Comparison of ENCODE assay signal across 11 cellular contexts in the genomic region with DNA sequence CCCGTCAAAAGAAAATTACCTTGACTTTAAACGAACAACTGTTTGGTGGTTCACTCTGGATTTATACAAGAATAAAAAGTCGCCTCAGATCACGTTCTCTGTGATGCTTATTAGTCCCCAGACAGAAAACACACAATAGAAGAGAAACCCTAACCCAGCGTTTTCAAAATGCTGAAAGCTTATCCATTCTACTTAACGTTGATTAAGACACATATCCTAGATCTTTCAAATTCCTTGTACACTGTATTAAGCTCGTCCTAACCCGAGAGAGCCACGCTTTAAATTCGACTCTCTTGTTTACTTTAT. TPM values are rescaled to one million over a fixed set of nuclear protein-coding genes. Genes with fewer than 3 reads are reported as not detected.
DNase-seq lines count a peak whose midpoint lies in the region; ATAC-seq and TF ChIP-seq lines count a peak whose summit lies in the region.
"Had no signal": no experiment of that assay in that cellular context is flagged by ENCODE, and none has a peak within 500 bp of the region (broad histone marks: within the 10 kb centered on the region; RNA-seq: fewer than 3 reads in every experiment).

No MANE protein-coding gene starts in this region.

- TF ChIP-seq CTCF in MM.1S (IDR thresholded peaks at IDR 0.05; ENCODE audit: low read length): no peak

- no peaks in the 10 kb centered on the region for H3K79me2 ChIP-seq in MM.1S (ENCODE audit: low read length)
- no peaks in the 10 kb centered on the region for H3K79me2 ChIP-seq in Karpas-422 (ENCODE audit: low read length)

- CTCF ChIA-PET in activated naive CD4-positive, alpha-beta T cell treated with anti-CD3 and anti-CD28 coated beads, Interleukin-2, amount 10 ng/mL, durations not matched to agents 7 days and 5 days (lab: Charles Lee): no interaction called here

- H3K27ac Mint-ChIP-seq in activated naive CD4-positive, alpha-beta T cell treated with anti-CD3 and anti-CD28 coated beads, Interleukin-2, amount 10 ng/mL, durations not matched to agents 7 days and 5 days: peak overlapping the region; percentile 51
- H3K27ac Mint-ChIP-seq in activated T-helper 1 cell treated with anti-CD3 and anti-CD28 coated beads, Interleukin-12 subunit alpha, Interleukin-12 subunit beta, Interleukin-2, Interleukin-4 antibody, amounts not matched to agents 30 ng/mL and 10 ng/mL and 1 ng/mL, durations not matched to agents 14 hours and 24 hours and 36 hours: peak overlapping the region; percentile 63
- H3K27ac Mint-ChIP-seq in immature natural killer cell: no peak overlapping the region
- H3K27ac Mint-ChIP-seq in stimulated activated naive B cell treated with anti-CD40 and anti-IgM and Interleukin-4, amounts not matched to agents 10 μg/mL and 1 μg/mL and 100 μg/mL, for 72 hours: peak overlapping the region; percentile 80

- H3K36me3 Mint-ChIP-seq in activated naive CD4-positive, alpha-beta T cell treated with anti-CD3 and anti-CD28 coated beads, Interleukin-2, amount 10 ng/mL, durations not matched to agents 7 days and 5 days: peaks cover 12% of the 10 kb centered on the region
- peaks cover 9% of the 10 kb centered on the region for H3K36me3 Mint-ChIP-seq in activated T-helper 1 cell treated with anti-CD3 and anti-CD28 coated beads, Interleukin-12 subunit alpha, Interleukin-12 subunit beta, Interleukin-2, Interleukin-4 antibody, amounts not matched to agents 30 ng/mL and 10 ng/mL and 1 ng/mL, durations not matched to agents 14 hours and 24 hours and 36 hours (ENCODE audit: low read depth)
- H3K36me3 Mint-ChIP-seq in immature natural killer cell: peaks cover 0 to 3% (median 0%) of the 10 kb centered on the region in 3 donors
- peaks cover 6 to 9% of the 10 kb centered on the region in 2 donors for H3K36me3 Mint-ChIP-seq in stimulated activated naive B cell treated with anti-CD40 and anti-IgM and Interleukin-4, amounts not matched to agents 10 μg/mL and 1 μg/mL and 100 μg/mL, for 72 hours

- H3K4me1 ChIP-seq in MM.1S (ENCODE audit: low read length) (no peaks in the 10 kb centered on the region), Karpas-422 (ENCODE audit: low read length) (no peaks in the 10 kb centered on the region; the same call in 1 of the 2 replicates)

- peaks cover 3% of the 10 kb centered on the region for H3K9me3 Mint-ChIP-seq in activated naive CD4-positive, alpha-beta T cell treated with anti-CD3 and anti-CD28 coated beads, Interleukin-2, amount 10 ng/mL, durations not matched to agents 7 days and 5 days
- peaks cover 7% of the 10 kb centered on the region for H3K9me3 Mint-ChIP-seq in activated T-helper 1 cell treated with anti-CD3 and anti-CD28 coated beads, Interleukin-12 subunit alpha, Interleukin-12 subunit beta, Interleukin-2, Interleukin-4 antibody, amounts not matched to agents 30 ng/mL and 10 ng/mL and 1 ng/mL, durations not matched to agents 14 hours and 24 hours and 36 hours
- H3K9me3 Mint-ChIP-seq in immature natural killer cell: peaks cover 0 to 72% (median 17%) of the 10 kb centered on the region in 6 donors
- peaks cover 0 to 6% of the 10 kb centered on the region in 2 donors for H3K9me3 Mint-ChIP-seq in stimulated activated naive B cell treated with anti-CD40 and anti-IgM and Interleukin-4, amounts not matched to agents 10 μg/mL and 1 μg/mL and 100 μg/mL, for 72 hours

- H3K4me2 ChIP-seq in MM.1S (ENCODE audit: low read depth, low read length) (no peak overlapping the region), Karpas-422 (ENCODE audit: low read depth, low read length, poor library complexity, severe bottlenecking) (no peak overlapping the region)

- H3K9ac ChIP-seq in MM.1S (ENCODE audit: low read length) (no peak overlapping the region), Karpas-422 (ENCODE audit: low read length) (no peak overlapping the region)

- H3K4me3 Mint-ChIP-seq in activated naive CD4-positive, alpha-beta T cell treated with anti-CD3 and anti-CD28 coated beads, Interleukin-2, amount 10 ng/mL, durations not matched to agents 7 days and 5 days: peak overlapping the region; percentile 64
- no peak overlapping the region for H3K4me3 Mint-ChIP-seq in activated T-helper 1 cell treated with anti-CD3 and anti-CD28 coated beads, Interleukin-12 subunit alpha, Interleukin-12 subunit beta, Interleukin-2, Interleukin-4 antibody, amounts not matched to agents 30 ng/mL and 10 ng/mL and 1 ng/mL, durations not matched to agents 14 hours and 24 hours and 36 hours
- peak overlapping the region; percentile 52 to 78 (median 71) for H3K4me3 Mint-ChIP-seq in immature natural killer cell
- no peak overlapping the region for H3K4me3 Mint-ChIP-seq in stimulated activated naive B cell treated with anti-CD40 and anti-IgM and Interleukin-4, amounts not matched to agents 10 μg/mL and 1 μg/mL and 100 μg/mL, for 72 hours

- peaks cover 99% of the 10 kb centered on the region for H3K27me3 Mint-ChIP-seq in activated naive CD4-positive, alpha-beta T cell treated with anti-CD3 and anti-CD28 coated beads, Interleukin-2, amount 10 ng/mL, durations not matched to agents 7 days and 5 days
- peaks cover 83% of the 10 kb centered on the region for H3K27me3 Mint-ChIP-seq in activated T-helper 1 cell treated with anti-CD3 and anti-CD28 coated beads, Interleukin-12 subunit alpha, Interleukin-12 subunit beta, Interleukin-2, Interleukin-4 antibody, amounts not matched to agents 30 ng/mL and 10 ng/mL and 1 ng/mL, durations not matched to agents 14 hours and 24 hours and 36 hours (ENCODE audit: insufficient read depth)
- peaks cover 45 to 66% (median 63%) of the 10 kb centered on the region in 3 donors for H3K27me3 Mint-ChIP-seq in immature natural killer cell (ENCODE audit: low read depth in 3 of 3)
- peaks cover 88 to 100% of the 10 kb centered on the region in 2 donors for H3K27me3 Mint-ChIP-seq in stimulated activated naive B cell treated with anti-CD40 and anti-IgM and Interleukin-4, amounts not matched to agents 10 μg/mL and 1 μg/mL and 100 μg/mL, for 72 hours

- H3K4me3 ChIP-seq in MM.1S (ENCODE audit: low read length) (no peak overlapping the region), Karpas-422 (ENCODE audit: low read length) (no peak overlapping the region)

- H3K36me3 ChIP-seq in MM.1S (replicated peaks; ENCODE audit: insufficient read depth, low read length) (no peaks in the 10 kb centered on the region), Karpas-422 (ENCODE audit: insufficient read depth, low read length) (no peaks in the 10 kb centered on the region)
- H3K36me3 ChIP-seq: transverse colon had no signal

- peaks cover 20% of the 10 kb centered on the region for H3K4me1 Mint-ChIP-seq in activated naive CD4-positive, alpha-beta T cell treated with anti-CD3 and anti-CD28 coated beads, Interleukin-2, amount 10 ng/mL, durations not matched to agents 7 days and 5 days
- no peaks in the 10 kb centered on the region for H3K4me1 Mint-ChIP-seq in activated T-helper 1 cell treated with anti-CD3 and anti-CD28 coated beads, Interleukin-12 subunit alpha, Interleukin-12 subunit beta, Interleukin-2, Interleukin-4 antibody, amounts not matched to agents 30 ng/mL and 10 ng/mL and 1 ng/mL, durations not matched to agents 14 hours and 24 hours and 36 hours (ENCODE audit: low read depth)
- peaks cover 16 to 23% of the 10 kb centered on the region in 2 donors for H3K4me1 Mint-ChIP-seq in immature natural killer cell
- peaks cover 15 to 51% of the 10 kb centered on the region in 2 donors for H3K4me1 Mint-ChIP-seq in stimulated activated naive B cell treated with anti-CD40 and anti-IgM and Interleukin-4, amounts not matched to agents 10 μg/mL and 1 μg/mL and 100 μg/mL, for 72 hours

- no peaks in the 10 kb centered on the region for H3F3A ChIP-seq in MM.1S (ENCODE audit: insufficient read depth, low read length)

- no peaks in the 10 kb centered on the region for H4K20me1 ChIP-seq in MM.1S (ENCODE audit: insufficient read depth, low read length)
- H4K20me1 ChIP-seq in Karpas-422 (ENCODE audit: insufficient read depth, low read depth, low read length): no peaks in the 10 kb centered on the region

- intact Hi-C loops in activated T-helper 1 cell treated with anti-CD3 and anti-CD28 coated beads, Interleukin-12 subunit alpha, Interleukin-12 subunit beta, Interleukin-2, Interleukin-4 antibody, amounts not matched to agents 30 ng/mL and 10 ng/mL and 1 ng/mL, durations not matched to agents 14 hours and 24 hours and 36 hours (cut with micrococcal nuclease): no loop called here

- H3K27ac ChIP-seq in MM.1S (ENCODE audit: low read length) (no peak overlapping the region), Karpas-422 (ENCODE audit: low read length) (no peak overlapping the region)

- DNase-seq in activated naive CD4-positive, alpha-beta T cell treated with anti-CD3 and anti-CD28 coated beads, Interleukin-2, amount 10 ng/mL, durations not matched to agents 7 days and 5 days: no peak
- no peak for DNase-seq in activated naive CD4-positive, alpha-beta T cell treated with Interleukin-2 at 50 U/mL for 16 hours
- DNase-seq in activated T-helper 1 cell treated with anti-CD3 and anti-CD28 coated beads, Interleukin-12 subunit alpha, Interleukin-12 subunit beta, Interleukin-2, Interleukin-4 antibody, amounts not matched to agents 30 ng/mL and 10 ng/mL and 1 ng/mL, durations not matched to agents 14 hours and 24 hours and 36 hours (ENCODE audit: low spot score): no peak
- no peak for DNase-seq in immature natural killer cell
- DNase-seq in stimulated activated naive B cell treated with anti-CD40 and anti-IgM and Interleukin-4, amounts not matched to agents 10 μg/mL and 1 μg/mL and 100 μg/mL, for 72 hours: no peak
- DNase-seq in MM.1S: no peak
- DNase-seq in NCI-H1105 (lab: John Stamatoyannopoulos, UW): no peak
- no peak for DNase-seq in Karpas-422
- DNase-seq: NCI-H1694 treated with DMSO at 0.1 percent for 48 hours had no signal

- H3K9me3 ChIP-seq in MM.1S (replicated peaks; ENCODE audit: insufficient read depth, low read length): no peaks in the 10 kb centered on the region
- H3K9me3 ChIP-seq in Karpas-422 (ENCODE audit: low read length): no peaks in the 10 kb centered on the region
- H3K9me3 ChIP-seq: transverse colon had no signal

- H2AFZ ChIP-seq in MM.1S (ENCODE audit: low read length) (no peak overlapping the region), Karpas-422 (ENCODE audit: low read length) (no peak overlapping the region)

- ATAC-seq in stimulated activated naive B cell treated with anti-CD40 and anti-IgM and Interleukin-4, amounts not matched to agents 10 μg/mL and 1 μg/mL and 100 μg/mL, for 72 hours (replicated peaks): no peak

- H3K27me3 ChIP-seq in MM.1S (replicated peaks; ENCODE audit: insufficient read depth, low read length): no peaks in the 10 kb centered on the region
- no peaks in the 10 kb centered on the region for H3K27me3 ChIP-seq in Karpas-422 (ENCODE audit: low read length)

- H3K9me2 ChIP-seq in MM.1S (replicated peaks; ENCODE audit: insufficient read depth, low read length): no peaks in the 10 kb centered on the region
- no peaks in the 10 kb centered on the region for H3K9me2 ChIP-seq in Karpas-422 (replicated peaks; ENCODE audit: insufficient read depth, low read length)

RNA-seq across cellular contexts. Expression of a gene that starts 0.8 kb away (rescaled TPM):
- not detected in 2 replicates for total RNA-seq in activated T-helper 1 cell treated with anti-CD3 and anti-CD28 coated beads, Interleukin-12 subunit alpha, Interleukin-12 subunit beta, Interleukin-2, Interleukin-4 antibody, amounts not matched to agents 30 ng/mL and 10 ng/mL and 1 ng/mL, durations not matched to agents 14 hours and 24 hours and 36 hours
- not detected for polyA plus RNA-seq in immature natural killer cell
- not detected in 2 replicates for total RNA-seq in Karpas-422 (2014; rRNA removed; shearing (Covaris generic); ENCODE audit: low replicate concordance)
- total RNA-seq: frontal cortex had no signal

Comparison
In these comparisons a context has a peak if more than half of its experiments do, and no peak if none do; other contexts are left out.
1. H3K27ac Mint-ChIP-seq: peak in activated naive CD4-positive, alpha-beta T cell treated with anti-CD3 and anti-CD28 coated beads, Interleukin-2, amount 10 ng/mL, durations not matched to agents 7 days and 5 days (single experiment), activated T-helper 1 cell treated with anti-CD3 and anti-CD28 coated beads, Interleukin-12 subunit alpha, Interleukin-12 subunit beta, Interleukin-2, Interleukin-4 antibody, amounts not matched to agents 30 ng/mL and 10 ng/mL and 1 ng/mL, durations not matched to agents 14 hours and 24 hours and 36 hours (single experiment) and stimulated activated naive B cell treated with anti-CD40 and anti-IgM and Interleukin-4, amounts not matched to agents 10 μg/mL and 1 μg/mL and 100 μg/mL, for 72 hours (single experiment); none in immature natural killer cell (0 of 6).
2. H3K4me3 Mint-ChIP-seq: peak in activated naive CD4-positive, alpha-beta T cell treated with anti-CD3 and anti-CD28 coated beads, Interleukin-2, amount 10 ng/mL, durations not matched to agents 7 days and 5 days (single experiment) and immature natural killer cell (5 of 5); none in activated T-helper 1 cell treated with anti-CD3 and anti-CD28 coated beads, Interleukin-12 subunit alpha, Interleukin-12 subunit beta, Interleukin-2, Interleukin-4 antibody, amounts not matched to agents 30 ng/mL and 10 ng/mL and 1 ng/mL, durations not matched to agents 14 hours and 24 hours and 36 hours (single experiment) and stimulated activated naive B cell treated with anti-CD40 and anti-IgM and Interleukin-4, amounts not matched to agents 10 μg/mL and 1 μg/mL and 100 μg/mL, for 72 hours (0 of 2).